In the genomic region with DNA sequence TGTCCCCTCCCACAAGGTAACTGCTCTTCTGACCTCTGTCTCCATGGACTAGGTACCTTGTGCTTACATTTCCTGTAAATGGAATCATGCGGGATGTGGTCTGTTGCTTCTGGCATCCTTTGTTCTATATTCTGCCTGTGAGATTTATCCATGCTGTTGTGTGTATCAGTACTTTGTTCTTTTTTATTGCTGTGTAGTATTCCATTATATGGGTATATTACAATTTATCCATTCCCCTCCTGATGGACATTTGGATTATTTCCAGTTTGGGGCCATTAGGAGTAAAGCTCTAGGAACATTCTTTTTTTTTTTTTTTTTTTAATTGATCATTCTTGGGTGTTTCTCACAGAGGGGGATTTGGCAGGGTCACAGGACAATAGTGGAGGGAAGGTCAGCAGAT, we compare ENCODE assay signal across 10 cellular contexts. TPM values are rescaled to one million over a fixed set of nuclear protein-coding genes. Genes with fewer than 3 reads are reported as not detected.
"Had no signal": no experiment of that assay in that cellular context is flagged by ENCODE, and none has a peak within 500 bp of the region (broad histone marks: within the 10 kb centered on the region; RNA-seq: fewer than 3 reads in every experiment).

No MANE protein-coding gene starts in this region.

- H3K36me3 Mint-ChIP-seq: IgD-negative memory B cell had no signal

- H3K4me1 Mint-ChIP-seq: H9, IgD-negative memory B cell had no signal

- H3K27ac Mint-ChIP-seq: GM23338, H9, HFFc6, IgD-negative memory B cell had no signal

- ATAC-seq: GM23338 had no signal

- H3K4me3 Mint-ChIP-seq: GM23338, H9, HFFc6, IgD-negative memory B cell had no signal

- H3K9me3 Mint-ChIP-seq: HFFc6 had no signal

- H3K4me2 ChIP-seq: GM23338 had no signal

- H2AFZ ChIP-seq: GM23338 had no signal

- H3K27ac ChIP-seq: HL-60 had no signal

- DNase-seq: H9, HCEC 1CT, HFFc6, KG1 had no signal

- FAIRE-seq: H1, H54 had no signal

- H3K4me3 ChIP-seq: GM23338 had no signal

RNA-seq across cellular contexts. Expression of gene C2, which starts 3.4 kb away (rescaled TPM):
- polyA plus RNA-seq: IgD-negative memory B cell had no signal

RNA-seq across cellular contexts. Expression of gene CFB, which starts 14.9 kb away (rescaled TPM):
- total RNA-seq: GM23338, H1, HT1080 had no signal
- polyA plus RNA-seq: IgD-negative memory B cell had no signal

RNA-seq across cellular contexts. Expression of gene ZBTB12, which starts 29.1 kb away (rescaled TPM):
- polyA plus RNA-seq: IgD-negative memory B cell had no signal
